Comparison of ENCODE assay signal across 8 cellular contexts in genomic region chr13:30690282-30691188, GRCh38. TPM values are rescaled to one million over a fixed set of nuclear protein-coding genes. Genes with fewer than 3 reads are reported as not detected.
DNase-seq lines count a peak whose midpoint lies in the region; FAIRE-seq and TF ChIP-seq lines count a peak whose summit lies in the region.

No MANE protein-coding gene starts in this region.

- peak; percentile 45 for FAIRE-seq in H54 (lab: Jason Lieb, UNC)

- peak overlapping the region; percentile 30 to 74 for H3K9ac ChIP-seq in stomach smooth muscle (ENCODE audit: low read length in 2 of 2)

- TF ChIP-seq CTCF in astrocyte of the cerebellum (IDR thresholded peaks at IDR 0.05; ENCODE audit: low read depth, low read length, missing control alignments) (no peak), kidney epithelial cell (IDR thresholded peaks at IDR 0.05; ENCODE audit: insufficient read depth, low read length, poor library complexity, severe bottlenecking) (no peak)

- in situ Hi-C loops in astrocyte of the cerebellum (cut with HindIII; ENCODE audit: low sequenced_read_pairs), result no loop called here

- DNase-seq in DMS79 treated with DMSO at 0.1 percent for 48 hours (lab: John Stamatoyannopoulos, UW), result peak; percentile 41
- peak; percentile 38 for DNase-seq in H54 (ENCODE audit: insufficient read length, low spot score)
- DNase-seq in NCI-H69 (lab: John Stamatoyannopoulos, UW), result peak; percentile 73
- DNase-seq in astrocyte of the cerebellum (ENCODE audit: low read depth), result peak; percentile 82
- peak; percentile 25 for DNase-seq in kidney epithelial cell (ENCODE audit: low read depth)
- DNase-seq in activated gamma-delta T cell (lab: John Stamatoyannopoulos, UW), result no peak
- DNase-seq in stimulated activated CD4-positive, alpha-beta T cell treated with anti-CD3 and anti-CD28 coated beads, Interleukin-12 subunit alpha, Interleukin-12 subunit beta, amount 100 ng/mL, for 4 hours, result no peak

- H3K27me3 ChIP-seq in kidney epithelial cell (ENCODE audit: control insufficient read depth, insufficient read depth, low read length) (no peaks in the 10 kb centered on the region), stomach smooth muscle (ENCODE audit: control insufficient read depth in 1 of 2, insufficient read depth in 2 of 2, low read length in 2 of 2) (no peaks in the 10 kb centered on the region)

- TF ChIP-seq POLR2A in H54 (IDR thresholded peaks at IDR 0.05; ENCODE audit: low read depth, low read length), result no peak; the same call in 1 of the 2 replicates

- H3K36me3 ChIP-seq in kidney epithelial cell (ENCODE audit: control insufficient read depth, insufficient read depth, low read length) (no peaks in the 10 kb centered on the region), stomach smooth muscle (ENCODE audit: control insufficient read depth in 2 of 2, insufficient read depth in 2 of 2, low read length in 2 of 2) (no peaks in the 10 kb centered on the region)

- H3K4me3 ChIP-seq in astrocyte of the cerebellum (ENCODE audit: low read depth, low read length), result no peak overlapping the region
- no peak overlapping the region for H3K4me3 ChIP-seq in kidney epithelial cell (ENCODE audit: low read depth, low read length)
- H3K4me3 ChIP-seq in stomach smooth muscle (ENCODE audit: low read length in 2 of 2), result peak overlapping the region; percentile 55 to 81

- H3K27ac ChIP-seq in stomach smooth muscle (ENCODE audit: low read length), result peak overlapping the region; percentile 37

- peaks cover 4% of the 10 kb centered on the region for H3K4me1 ChIP-seq in stomach smooth muscle (ENCODE audit: control insufficient read depth, insufficient read depth, low read length)

- H3K9me3 ChIP-seq in stomach smooth muscle (ENCODE audit: control insufficient read depth in 2 of 2, low read length in 2 of 2), result no peaks in the 10 kb centered on the region

RNA-seq across cellular contexts. Expression of gene ALOX5AP, which starts 44.8 kb away (rescaled TPM):
- 85.4 and 96.0 TPM in 2 replicates for total RNA-seq in kidney epithelial cell

Comparison
In these comparisons a context has a peak if more than half of its experiments do, and no peak if none do; other contexts are left out.
1. DNase-seq: peak in DMS79 treated with DMSO at 0.1 percent for 48 hours (single experiment), H54 (single experiment), NCI-H69 (single experiment), astrocyte of the cerebellum (single experiment) and kidney epithelial cell (single experiment); none in activated gamma-delta T cell (single experiment) and stimulated activated CD4-positive, alpha-beta T cell treated with anti-CD3 and anti-CD28 coated beads, Interleukin-12 subunit alpha, Interleukin-12 subunit beta, amount 100 ng/mL, for 4 hours (single experiment).
2. H3K4me3 ChIP-seq: peak in stomach smooth muscle (2 of 2); none in astrocyte of the cerebellum (single experiment) and kidney epithelial cell (single experiment).